In genomic region chr5:76404694-76405306, GRCh38 we compare ENCODE assay signal across 1 cellular context.
TF ChIP-seq lines count a peak whose summit lies in the region.

No MANE protein-coding gene starts in this region.

TF ChIP-seq in HepG2, 621 proteins besides CTCF, POLR2A, EP300 and RAD21 (continued from another document):
- no peak for TF ChIP-seq GMEB1 (CRISPR knock-in tag; IDR thresholded peaks at IDR 0.05; ENCODE audit: borderline replicate concordance)
- no peak for TF ChIP-seq MIXL1 (CRISPR knock-in tag; IDR thresholded peaks at IDR 0.05)
TF ChIP-seq in HepG2: peak in this region for 27.
